35 cellular contexts compared by ENCODE assay signal in the genomic region with DNA sequence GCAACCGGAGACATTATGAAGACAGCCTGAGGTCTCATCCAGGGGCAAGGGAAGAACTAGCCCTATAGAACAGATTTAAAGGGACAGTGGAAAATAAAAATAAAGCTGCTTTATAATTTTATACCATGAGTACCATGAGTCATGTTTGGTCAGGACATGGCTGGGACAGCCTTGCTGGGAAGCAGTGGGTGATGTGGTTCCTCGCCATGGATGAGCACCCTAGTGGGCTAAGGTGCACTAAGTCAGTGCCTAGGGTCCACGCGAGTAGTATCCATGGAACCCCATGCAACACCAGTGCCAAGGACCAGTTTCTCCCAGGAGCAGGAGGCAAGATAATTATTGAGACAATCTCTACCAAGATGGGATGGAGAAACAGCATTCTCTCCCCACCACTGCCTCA. TPM values are rescaled to one million over a fixed set of nuclear protein-coding genes. Genes with fewer than 3 reads are reported as not detected.
A peak's percentile ranks its signal among the peaks of the same experiment; 100 is the strongest.
DNase-seq lines count a peak whose midpoint lies in the region; ATAC-seq and FAIRE-seq lines count a peak whose summit lies in the region.
"Had no signal": no experiment of that assay in that cellular context is flagged by ENCODE, and none has a peak within 500 bp of the region (broad histone marks: within the 10 kb centered on the region; RNA-seq: fewer than 3 reads in every experiment).

No MANE protein-coding gene starts in this region.

- H3K27me3 ChIP-seq in right cardiac atrium (ENCODE audit: control insufficient read depth, insufficient read depth) = no peaks in the 10 kb centered on the region
- H3K27me3 ChIP-seq: BLaER1; BLaER1 treated with 17β-estradiol and CSF1 and Interleukin-3, amounts not matched to agents 10 nM and 100 nM had no signal

- no peak overlapping the region for H3K27ac ChIP-seq in right cardiac atrium (ENCODE audit: low read length)
- H3K27ac ChIP-seq: 22Rv1; A549; BLaER1; BLaER1 treated with 17β-estradiol and CSF1 and Interleukin-3, amounts not matched to agents 10 nM and 100 nM; C4-2B had no signal

- DNase-seq in HTR-8/SVneo (ENCODE audit: insufficient read length, low spot score) (no peak), urothelium cell line (ENCODE audit: low spot score) (no peak), right cardiac atrium (no peak)
- DNase-seq: 8988T; ACHN; AML-193; BE2C; C1 segment of cervical spinal cord; Caco-2; Calu3; CD4-positive, alpha-beta memory T cell; CD4-positive, alpha-beta T cell; CD4-positive, CD25-positive, alpha-beta regulatory T cell; CD8-positive, alpha-beta memory T cell; CD8-positive, alpha-beta T cell; COR-L47; DMS 273 treated with DMSO at 0.1 percent for 48 hours; DMS153; DMS53; DMS79; DMS79 treated with DMSO at 0.1 percent for 48 hours; DND-41; EL had no signal

- H3K27ac Mint-ChIP-seq in stimulated activated memory B cell treated with anti-CD40 and anti-IgM and Interleukin-4, amounts not matched to agents 10 μg/mL and 1 μg/mL and 100 μg/mL, for 72 hours = no peak overlapping the region
- H3K27ac Mint-ChIP-seq: B cell; CD14-positive monocyte; CD4-positive, alpha-beta memory T cell; CD4-positive, alpha-beta T cell; CD4-positive, CD25-positive, alpha-beta regulatory T cell; CD8-positive, alpha-beta memory T cell; CD8-positive, alpha-beta T cell had no signal

- intact Hi-C loops in right cardiac atrium (cut with DNase I) = no loop called here

- WGBS in right cardiac atrium = 86% methylated on average over 4 of the region's 4 CpGs

- peaks cover 5% of the 10 kb centered on the region for H3K9me3 Mint-ChIP-seq in stimulated activated memory B cell treated with anti-CD40 and anti-IgM and Interleukin-4, amounts not matched to agents 10 μg/mL and 1 μg/mL and 100 μg/mL, for 72 hours
- H3K9me3 Mint-ChIP-seq: CD4-positive, alpha-beta T cell had no signal

- no peaks in the 10 kb centered on the region for H3K4me1 Mint-ChIP-seq in stimulated activated memory B cell treated with anti-CD40 and anti-IgM and Interleukin-4, amounts not matched to agents 10 μg/mL and 1 μg/mL and 100 μg/mL, for 72 hours
- H3K4me1 Mint-ChIP-seq: B cell; CD14-positive monocyte; CD4-positive, alpha-beta memory T cell; CD4-positive, CD25-positive, alpha-beta regulatory T cell; CD8-positive, alpha-beta memory T cell had no signal

- peaks cover 74% of the 10 kb centered on the region for H3K27me3 Mint-ChIP-seq in stimulated activated memory B cell treated with anti-CD40 and anti-IgM and Interleukin-4, amounts not matched to agents 10 μg/mL and 1 μg/mL and 100 μg/mL, for 72 hours

- no peaks in the 10 kb centered on the region for H3K36me3 Mint-ChIP-seq in stimulated activated memory B cell treated with anti-CD40 and anti-IgM and Interleukin-4, amounts not matched to agents 10 μg/mL and 1 μg/mL and 100 μg/mL, for 72 hours
- H3K36me3 Mint-ChIP-seq: CD14-positive monocyte; CD4-positive, alpha-beta memory T cell; CD4-positive, CD25-positive, alpha-beta regulatory T cell; CD8-positive, alpha-beta memory T cell; CD8-positive, alpha-beta T cell had no signal

- ATAC-seq in stimulated activated memory B cell treated with anti-CD40 and anti-IgM and Interleukin-4, amounts not matched to agents 10 μg/mL and 1 μg/mL and 100 μg/mL, for 72 hours = peak; percentile 53
- ATAC-seq in right cardiac atrium (no peak), GM18858 (IDR thresholded peaks at IDR 0.05; ENCODE audit: unreplicated experiment) (no peak), HG02798 (IDR thresholded peaks at IDR 0.05; ENCODE audit: poor library complexity, unreplicated experiment) (no peak)
- ATAC-seq: CD8-positive, alpha-beta T cell had no signal

- H3K4me3 ChIP-seq in right cardiac atrium (ENCODE audit: low read length) = no peak overlapping the region
- H3K4me3 ChIP-seq: A549; BLaER1; BLaER1 treated with 17β-estradiol and CSF1 and Interleukin-3, amounts not matched to agents 10 nM and 100 nM had no signal

- no peaks in the 10 kb centered on the region for H3K9me3 ChIP-seq in right cardiac atrium (ENCODE audit: control insufficient read depth, low read length)
- H3K9me3 ChIP-seq: BE2C had no signal

- no peak overlapping the region for H3K4me3 Mint-ChIP-seq in stimulated activated memory B cell treated with anti-CD40 and anti-IgM and Interleukin-4, amounts not matched to agents 10 μg/mL and 1 μg/mL and 100 μg/mL, for 72 hours
- H3K4me3 Mint-ChIP-seq: B cell; CD14-positive monocyte; CD4-positive, alpha-beta memory T cell; CD4-positive, alpha-beta T cell; CD4-positive, CD25-positive, alpha-beta regulatory T cell; CD8-positive, alpha-beta memory T cell; CD8-positive, alpha-beta T cell had no signal

- FAIRE-seq in HTR-8/SVneo (lab: Jason Lieb, UNC) (peak; percentile 40), urothelium cell line (lab: Jason Lieb, UNC) (peak; percentile 23)
- FAIRE-seq: A204.1, A549, D721Med had no signal

- no peaks in the 10 kb centered on the region for H3K4me1 ChIP-seq in right cardiac atrium (ENCODE audit: control insufficient read depth, insufficient read depth, low read length)
- H3K4me1 ChIP-seq: A549, BE2C, Caco-2 had no signal

RNA-seq across cellular contexts. Expression of a gene that starts 33.4 kb away (rescaled TPM):
- total RNA-seq in right cardiac atrium = 10 to 100 TPM; 29.0 to 40.2 (median 35.0) TPM
- polyA plus RNA-seq in right cardiac atrium = 20.7 TPM
